ENCODE assay signal across 17 cellular contexts in genomic region chr7:82839063-82839462, GRCh38.
DNase-seq lines count a peak whose midpoint lies in the region; ATAC-seq and TF ChIP-seq lines count a peak whose summit lies in the region.
"Had no signal": no experiment of that assay in that cellular context is flagged by ENCODE, and none has a peak within 500 bp of the region (broad histone marks: within the 10 kb centered on the region; RNA-seq: fewer than 3 reads in every experiment).

No MANE protein-coding gene starts in this region.

- no peaks in the 10 kb centered on the region for H3K36me3 Mint-ChIP-seq in HFFc6 (ENCODE audit: low read depth)
- H3K36me3 Mint-ChIP-seq: CD4-positive, CD25-positive, alpha-beta regulatory T cell had no signal

- H3K36me3 ChIP-seq in SK-N-MC (ENCODE audit: insufficient read depth, low read length) (no peaks in the 10 kb centered on the region), iPS-20b (ENCODE audit: insufficient read depth, low read depth, low read length) (no peaks in the 10 kb centered on the region)
- H3K36me3 ChIP-seq: Peyer's patch had no signal

- peaks cover 10% of the 10 kb centered on the region for H3K9me3 Mint-ChIP-seq in HFFc6

- H3K4me1 ChIP-seq in iPS-20b (ENCODE audit: insufficient read depth, low read length), result peaks cover 12% of the 10 kb centered on the region
- H3K4me1 ChIP-seq: Peyer's patch had no signal

- H3K27ac ChIP-seq in SK-N-MC, result peak overlapping the region; percentile 69
- H3K27ac ChIP-seq in iPS-20b (ENCODE audit: low read length), result no peak overlapping the region
- H3K27ac ChIP-seq: Peyer's patch had no signal

- TF ChIP-seq CTCF in HFFc6 (IDR thresholded peaks at IDR 0.05), result no peak

- H3K4me3 ChIP-seq in SK-N-MC (peak overlapping the region; percentile 44), iPS-20b (ENCODE audit: low read length) (peak overlapping the region; percentile 28)
- H3K4me3 ChIP-seq: Peyer's patch had no signal

- DNase-seq in HFFc6, result no peak
- DNase-seq in SK-N-MC (ENCODE audit: low read depth, low spot score), result no peak
- DNase-seq in D341Med (ENCODE audit: low spot score), result no peak
- DNase-seq in GM19238 (ENCODE audit: insufficient read length, low spot score), result no peak
- DNase-seq: ACHN; CD4-positive, CD25-positive, alpha-beta regulatory T cell; IMR-90; KG1; MM.1S; NCI-H2029; NCI-H526 treated with DMSO at 0.1 percent for 48 hours; Peyer's patch; SIG-M5; T-helper 2 cell had no signal

- no peak for ATAC-seq in GM18861 (IDR thresholded peaks at IDR 0.05; ENCODE audit: unreplicated experiment)
- ATAC-seq in HG03521 (IDR thresholded peaks at IDR 0.05; ENCODE audit: unreplicated experiment), result no peak

- no peaks in the 10 kb centered on the region for H3K27me3 ChIP-seq in iPS-20b (ENCODE audit: insufficient read depth, low read length)
- H3K27me3 ChIP-seq: Peyer's patch had no signal

- H3K4me1 Mint-ChIP-seq in HFFc6 (ENCODE audit: low read depth), result peaks cover 12% of the 10 kb centered on the region; the same call in 1 of the 2 replicates
- H3K4me1 Mint-ChIP-seq: CD4-positive, CD25-positive, alpha-beta regulatory T cell had no signal

- H3K9me3 ChIP-seq in SK-N-MC (ENCODE audit: low read depth, low read length) (0 out of 2 replicates have a peak, but pooled peaks cover 3% of the 10 kb centered on the region), iPS-20b (ENCODE audit: insufficient read depth, low read depth, low read length) (no peaks in the 10 kb centered on the region)
- H3K9me3 ChIP-seq: Peyer's patch had no signal

- no peak overlapping the region; the same call in 1 of the 2 replicates for H3K27ac Mint-ChIP-seq in HFFc6
- H3K27ac Mint-ChIP-seq: CD4-positive, CD25-positive, alpha-beta regulatory T cell had no signal

- H3K9ac ChIP-seq in SK-N-MC (ENCODE audit: insufficient read length) (no peak overlapping the region), iPS-20b (ENCODE audit: low read depth, low read length) (no peak overlapping the region)

- no peaks in the 10 kb centered on the region for H3K27me3 Mint-ChIP-seq in HFFc6 (ENCODE audit: insufficient read depth)
- H3K27me3 Mint-ChIP-seq: CD4-positive, CD25-positive, alpha-beta regulatory T cell had no signal

- H3K4me3 Mint-ChIP-seq in HFFc6, result peak overlapping the region; percentile 59; the same call in 1 of the 2 replicates
- H3K4me3 Mint-ChIP-seq: CD4-positive, CD25-positive, alpha-beta regulatory T cell had no signal
